Comparison of ENCODE assay signal across 22 cellular contexts in genomic region chr6:169084067-169084466, GRCh38.
"Had no signal": no experiment of that assay in that cellular context is flagged by ENCODE, and none has a peak within 500 bp of the region (broad histone marks: within the 10 kb centered on the region; RNA-seq: fewer than 3 reads in every experiment).

No MANE protein-coding gene starts in this region.

- H3K27me3 Mint-ChIP-seq: T-cell had no signal

- H3K4me1 Mint-ChIP-seq: T-cell had no signal

- DNase-seq: IMR-90, Karpas-422, KG1, MM.1S, NCI-H1092 treated with DMSO at 0.1 percent for 48 hours, NCI-H1436, NCI-H187, NCI-H2081, NCI-H2171, NCI-H226, NCI-H446, NCI-H510A, NCI-H524 treated with DMSO at 0.1 percent for 48 hours, NCI-H69, NCI-H774, Right ventricle myocardium superior, RPMI8226, SIG-M5, SK-N-SH, SW 1271, T-cell had no signal

- H3K27ac Mint-ChIP-seq: T-cell had no signal

- H3K36me3 Mint-ChIP-seq: T-cell had no signal

- ATAC-seq: HepG2, T-cell had no signal

- H3K4me3 Mint-ChIP-seq: T-cell had no signal
